13 cellular contexts compared by ENCODE assay signal in genomic region chr7:69208848-69209247, GRCh38.
DNase-seq lines count a peak whose midpoint lies in the region; ATAC-seq and TF ChIP-seq lines count a peak whose summit lies in the region.
"Had no signal": no experiment of that assay in that cellular context is flagged by ENCODE, and none has a peak within 500 bp of the region (broad histone marks: within the 10 kb centered on the region; RNA-seq: fewer than 3 reads in every experiment).

No MANE protein-coding gene starts in this region.

- intact Hi-C loops in vagina (cut with DNase I) = no loop called here

- TF ChIP-seq CTCF in vagina (IDR thresholded peaks at IDR 0.05) = no peak

- no peaks in the 10 kb centered on the region for H3K27me3 ChIP-seq in vagina
- H3K27me3 ChIP-seq: transverse colon had no signal

- H3K9me3 ChIP-seq in vagina = no peaks in the 10 kb centered on the region
- H3K9me3 ChIP-seq: transverse colon had no signal

- H3K4me1 ChIP-seq in vagina = no peaks in the 10 kb centered on the region
- H3K4me1 ChIP-seq: transverse colon had no signal

- H3K36me3 ChIP-seq in vagina = no peaks in the 10 kb centered on the region
- H3K36me3 ChIP-seq: transverse colon, WERI-Rb-1 had no signal

- no peak for TF ChIP-seq POLR2A in vagina (IDR thresholded peaks at IDR 0.05)

- DNase-seq in germinal center (ENCODE audit: low spot score) = peak; percentile 19
- no peak for DNase-seq in vagina (ENCODE audit: extremely low spot score in 2 of 2)
- DNase-seq in SK-N-DZ (ENCODE audit: low spot score) = no peak
- no peak for DNase-seq in NCI-H2171 treated with DMSO at 0.1 percent for 48 hours (lab: John Stamatoyannopoulos, UW)
- no peak for DNase-seq in activated T-cell treated with anti-CD3 and anti-CD28 coated beads, Interleukin-2, amount 50 U/mL, for 1 hour
- DNase-seq: activated T-cell treated with anti-CD3 and anti-CD28 coated beads, Interleukin-2, amount 50 U/mL, for 4 hours; NCI-H510A; SHP77 treated with DMSO at 0.1 percent for 48 hours; transverse colon; WERI-Rb-1 had no signal

- no peak overlapping the region for H3K4me3 ChIP-seq in vagina
- H3K4me3 ChIP-seq: transverse colon had no signal

- no peak overlapping the region for H3K27ac ChIP-seq in vagina
- H3K27ac ChIP-seq: transverse colon, WERI-Rb-1 had no signal

- ATAC-seq in GM18519 (IDR thresholded peaks at IDR 0.05; ENCODE audit: low FRiP score, unreplicated experiment) (peak; percentile 99), GM21619 (IDR thresholded peaks at IDR 0.05; ENCODE audit: unreplicated experiment) (peak; percentile 92), HG03378 (IDR thresholded peaks at IDR 0.05; ENCODE audit: unreplicated experiment) (peak; percentile 96)
- ATAC-seq: activated T-cell treated with anti-CD3 and anti-CD28 coated beads, Interleukin-2, amount 50 U/mL, for 4 hours had no signal
